Comparison of ENCODE assay signal across 8 cellular contexts in genomic region chr2:65231121-65231520, GRCh38. TPM values are rescaled to one million over a fixed set of nuclear protein-coding genes. Genes with fewer than 3 reads are reported as not detected.
DNase-seq lines count a peak whose midpoint lies in the region; ATAC-seq and TF ChIP-seq lines count a peak whose summit lies in the region.

No MANE protein-coding gene starts in this region.

- H3K9me3 Mint-ChIP-seq in activated naive CD4-positive, alpha-beta T cell treated with anti-CD3 and anti-CD28 coated beads, Interleukin-2, amount 50 U/mL, for 24 hours, result no peaks in the 10 kb centered on the region

- no peaks in the 10 kb centered on the region for H3K27me3 Mint-ChIP-seq in activated naive CD4-positive, alpha-beta T cell treated with anti-CD3 and anti-CD28 coated beads, Interleukin-2, amount 50 U/mL, for 24 hours

- peak overlapping the region; percentile 61 for H3K27ac ChIP-seq in SK-N-MC
- peak overlapping the region; percentile 18 to 86 for H3K27ac ChIP-seq in thoracic aorta

- TF ChIP-seq CTCF in thoracic aorta (IDR thresholded peaks at IDR 0.05), result no peak

- H3K4me3 ChIP-seq in SK-N-MC (no peak overlapping the region), thoracic aorta (peak overlapping the region; percentile 35)

- peaks cover 43% of the 10 kb centered on the region for H3K36me3 ChIP-seq in SK-N-MC (ENCODE audit: insufficient read depth, low read length)
- peaks cover 3% of the 10 kb centered on the region for H3K36me3 ChIP-seq in thoracic aorta

- intact Hi-C loops in left ventricle myocardium superior (cut with micrococcal nuclease), result no loop called here

- H3K4me1 Mint-ChIP-seq in activated naive CD4-positive, alpha-beta T cell treated with anti-CD3 and anti-CD28 coated beads, Interleukin-2, amount 50 U/mL, for 24 hours, result peaks cover 63% of the 10 kb centered on the region

- peak overlapping the region; percentile 36 for H3K4me3 Mint-ChIP-seq in activated naive CD4-positive, alpha-beta T cell treated with anti-CD3 and anti-CD28 coated beads, Interleukin-2, amount 50 U/mL, for 24 hours

- H3K36me3 Mint-ChIP-seq in activated naive CD4-positive, alpha-beta T cell treated with anti-CD3 and anti-CD28 coated beads, Interleukin-2, amount 50 U/mL, for 24 hours, result peaks cover 16% of the 10 kb centered on the region

- H3K9ac ChIP-seq in SK-N-MC (ENCODE audit: insufficient read length), result no peak overlapping the region

- H3K9me3 ChIP-seq in SK-N-MC (ENCODE audit: low read depth, low read length) (no peaks in the 10 kb centered on the region), thoracic aorta (no peaks in the 10 kb centered on the region)

- ATAC-seq in thoracic aorta (ENCODE audit: insufficient number of reproducible peaks, low FRiP score, low read depth) (no peak), HG03571 (IDR thresholded peaks at IDR 0.05; ENCODE audit: unreplicated experiment) (no peak), left ventricle myocardium superior (no peak)

- DNase-seq in activated naive CD4-positive, alpha-beta T cell treated with Interleukin-2 at 50 U/mL for 16 hours, result no peak
- no peak for DNase-seq in SK-N-MC (ENCODE audit: low read depth, low spot score)
- peak; percentile 46 for DNase-seq in fibroblast of gingiva (ENCODE audit: low read depth)
- DNase-seq in thoracic aorta (ENCODE audit: low spot score), result no peak
- DNase-seq in left ventricle myocardium superior, result no peak
- DNase-seq in foreskin melanocyte, result no peak

- H3K4me1 ChIP-seq in thoracic aorta (ENCODE audit: control insufficient read depth in 1 of 2, low read depth in 2 of 2), result peaks cover 67 to 77% of the 10 kb centered on the region in 2 donors

- H3K27me3 ChIP-seq in thoracic aorta (replicated peaks; ENCODE audit: insufficient read depth), result no peaks in the 10 kb centered on the region

- no peak overlapping the region for H3K27ac Mint-ChIP-seq in activated naive CD4-positive, alpha-beta T cell treated with anti-CD3 and anti-CD28 coated beads, Interleukin-2, amount 50 U/mL, for 24 hours

RNA-seq across cellular contexts. Expression of gene ACTR2, which starts 3.5 kb away (rescaled TPM):
- total RNA-seq in thoracic aorta (100 to 1,000 TPM in 1 of 2 donors, 10 to 100 TPM in 1; 75.9 to 131 TPM), left ventricle myocardium superior (109 TPM)
